ENCODE assay signal across 28 cellular contexts in the genomic region with DNA sequence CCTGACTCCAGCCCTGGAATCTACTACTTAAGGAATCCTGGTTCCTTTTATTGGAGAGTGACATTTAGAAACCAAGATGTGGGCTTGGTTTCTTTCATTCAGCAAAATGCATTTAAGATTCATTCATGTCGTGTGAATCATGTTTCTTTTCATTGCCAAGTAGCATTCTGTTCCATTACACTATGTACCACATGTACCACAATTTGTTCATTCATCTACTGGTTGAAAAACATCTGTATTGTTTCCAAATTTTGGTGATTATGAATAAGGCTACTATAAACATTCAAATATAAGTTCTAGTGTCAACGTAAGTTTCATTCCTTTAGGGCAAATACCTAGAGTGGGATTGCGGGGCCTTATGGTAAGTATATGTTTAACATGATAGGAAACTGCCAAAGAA.
A peak's percentile ranks its signal among the peaks of the same experiment; 100 is the strongest.
DNase-seq lines count a peak whose midpoint lies in the region; ATAC-seq and TF ChIP-seq lines count a peak whose summit lies in the region.
"Had no signal": no experiment of that assay in that cellular context is flagged by ENCODE, and none has a peak within 500 bp of the region (broad histone marks: within the 10 kb centered on the region; RNA-seq: fewer than 3 reads in every experiment).

No MANE protein-coding gene starts in this region.

- DNase-seq in AG10803 (ENCODE audit: low read depth) (peak; percentile 67), PC-3 (peak; percentile 37), mammary epithelial cell (peak; percentile 80), foreskin fibroblast (peak; percentile 75 to 85), KG1 (lab: John Stamatoyannopoulos, UW) (no peak), cortex of kidney (lab: John Stamatoyannopoulos, UW) (no peak), tibial nerve (ENCODE audit: low spot score in 2 of 2) (no peak), sigmoid colon (no peak)
- DNase-seq: activated CD4-positive, alpha-beta memory T cell treated with anti-CD3 and anti-CD28 coated beads, Interleukin-2, amount 10 ng/mL, durations not matched to agents 7 days and 5 days; activated CD4-positive, CD25-positive, alpha-beta regulatory T cell; activated effector memory CD4-positive, alpha-beta T cell treated with Interleukin-2 at 50 U/mL for 16 hours; activated naive CD8-positive, alpha-beta T cell treated with anti-CD3 and anti-CD28 coated beads, Interleukin-2, amount 10 ng/mL, durations not matched to agents 7 days and 5 days; caudate nucleus; dermis blood vessel endothelial cell; DND-41; hypothalamus; left ventricle myocardium superior; NCI-H1105 treated with DMSO at 0.1 percent for 48 hours; NCI-H2029; NCI-H774; stimulated activated CD4-positive, alpha-beta T cell treated with anti-CD3 and anti-CD28 coated beads, Interleukin-4, amount 100 ng/mL, for 1 hour; T1000; uterus had no signal

- H3K9ac ChIP-seq in PC-3 (ENCODE audit: low read length) = no peak overlapping the region
- H3K9ac ChIP-seq in mammary epithelial cell (ENCODE audit: insufficient read depth, low read length) = no peak overlapping the region

- H4K20me1 ChIP-seq in PC-3 (ENCODE audit: low read length) (no peaks in the 10 kb centered on the region), mammary epithelial cell (ENCODE audit: insufficient read depth, low read length) (no peaks in the 10 kb centered on the region)

- in situ Hi-C loops in mammary epithelial cell (cut with MboI; ENCODE audit: low sequenced_read_pairs in 2 of 2) = no loop called here

- BruUV-seq in PC-3 (replicated peaks; lab: Mats Ljungman, UMichigan) = no TSS peak
- no TSS peak for BruUV-seq in mammary epithelial cell (replicated peaks; lab: Mats Ljungman, UMichigan)

- intact Hi-C loops in PC-3 (cut with micrococcal nuclease) (no loop called here), mammary epithelial cell (cut with micrococcal nuclease) (loop anchor here (5.0 kb wide), 1 partner anchor 49 kb away; no protein-coding TSS in a partner anchor), sigmoid colon (cut with DNase I) (no loop called here)

- no peak for ATAC-seq in PC-3
- ATAC-seq: HCT116; left ventricle myocardium superior; natural killer cell treated with Interleukin-12 subunit alpha and Interleukin-12 subunit beta and Interleukin-15 and Interleukin-18, amount 100 ng/mL, for 72 hours; Right ventricle myocardium inferior; stimulated activated memory B cell treated with anti-CD40 and anti-IgM and Interleukin-4, amounts not matched to agents 10 μg/mL and 1 μg/mL and 100 μg/mL, for 72 hours had no signal

- TF ChIP-seq POLR2A in tibial nerve (IDR thresholded peaks at IDR 0.05) (no peak), sigmoid colon (IDR thresholded peaks at IDR 0.05) (no peak)

- H3K4me1 ChIP-seq in PC-3 (ENCODE audit: insufficient read depth, low read length) (no peaks in the 10 kb centered on the region; the same call in 1 of the 2 replicates), mammary epithelial cell (ENCODE audit: insufficient read depth, low read length) (peaks cover 19% of the 10 kb centered on the region), tibial nerve (no peaks in the 10 kb centered on the region), sigmoid colon (no peaks in the 10 kb centered on the region)
- H3K4me1 ChIP-seq: uterus had no signal

- H3K4me2 ChIP-seq in PC-3 (ENCODE audit: low read length) = no peak overlapping the region
- H3K4me2 ChIP-seq in mammary epithelial cell (ENCODE audit: insufficient read depth, low read depth, low read length) = no peak overlapping the region

- POLR2A ChIA-PET in PC-3 (lab: Charles Lee; ENCODE audit: unreplicated experiment) = no interaction called here

- dilution Hi-C loops in mammary epithelial cell (cut with HindIII; ENCODE audit: low sequenced_read_pairs) = no loop called here

- H3F3A ChIP-seq in PC-3 (ENCODE audit: low read length, unreplicated experiment) = no peaks in the 10 kb centered on the region

- CTCF ChIA-PET in PC-3 (lab: Charles Lee) (no interaction called here), mammary epithelial cell (lab: Charles Lee; ENCODE audit: low non-redundant PET) (no interaction called here)

- H3K36me3 ChIP-seq in PC-3 (ENCODE audit: low read depth, low read length) (no peaks in the 10 kb centered on the region), mammary epithelial cell (ENCODE audit: insufficient read depth, low read length) (no peaks in the 10 kb centered on the region), tibial nerve (no peaks in the 10 kb centered on the region), sigmoid colon (no peaks in the 10 kb centered on the region)

- H3K4me3 ChIP-seq in AG10803 (ENCODE audit: low read length) = no peak overlapping the region
- no peak overlapping the region for H3K4me3 ChIP-seq in PC-3 (ENCODE audit: low read length)
- no peak overlapping the region for H3K4me3 ChIP-seq in mammary epithelial cell (replicated peaks in 1 of 3; ENCODE audit: insufficient read depth in 1 of 3, low read depth in 2 of 3, low read length in 3 of 3)
- no peak overlapping the region for H3K4me3 ChIP-seq in foreskin fibroblast (ENCODE audit: low read depth in 1 of 2, low read length in 2 of 2)
- no peak overlapping the region for H3K4me3 ChIP-seq in tibial nerve
- no peak overlapping the region for H3K4me3 ChIP-seq in sigmoid colon
- H3K4me3 ChIP-seq: uterus had no signal

- TF ChIP-seq CTCF in AG10803 (conservative IDR thresholded peaks at IDR 0.05; ENCODE audit: low read length) (no peak), PC-3 (conservative IDR thresholded peaks at IDR 0.05; ENCODE audit: low read depth, low read length) (no peak), mammary epithelial cell (conservative IDR thresholded peaks at IDR 0.05 in 1 of 2, IDR thresholded peaks at IDR 0.05 in 1 of 2; ENCODE audit: extremely low read depth in 1 of 2, insufficient read depth in 1 of 2, low read depth in 1 of 2, low read length in 2 of 2) (no peak), foreskin fibroblast (IDR thresholded peaks at IDR 0.05; ENCODE audit: low read depth, low read length) (no peak), tibial nerve (IDR thresholded peaks at IDR 0.05) (no peak), sigmoid colon (IDR thresholded peaks at IDR 0.05) (no peak)

- H3K9me3 ChIP-seq in PC-3 (ENCODE audit: low read length) = no peaks in the 10 kb centered on the region
- H3K9me3 ChIP-seq in mammary epithelial cell (replicated peaks; ENCODE audit: insufficient read depth, low read length) = no peaks in the 10 kb centered on the region
- H3K9me3 ChIP-seq in tibial nerve = peaks cover 0 to 23% (median 0%) of the 10 kb centered on the region in 4 donors
- H3K9me3 ChIP-seq in sigmoid colon = peaks cover 0 to 2% (median 0%) of the 10 kb centered on the region in 4 donors
- H3K9me3 ChIP-seq: uterus had no signal

- H3K27ac ChIP-seq in PC-3 (ENCODE audit: low read length) (no peak overlapping the region; the same call in 1 of the 2 replicates), mammary epithelial cell (ENCODE audit: insufficient read depth, low read depth, low read length) (peak overlapping the region; percentile 44), tibial nerve (no peak overlapping the region), sigmoid colon (no peak overlapping the region)
- H3K27ac ChIP-seq: C4-2B, uterus had no signal

- no peaks in the 10 kb centered on the region for H3K9me2 ChIP-seq in PC-3 (replicated peaks; ENCODE audit: low read length)

- peak in 1 of 2 donors; percentile 24 for TF ChIP-seq EP300 in tibial nerve (IDR thresholded peaks at IDR 0.05)
- no peak for TF ChIP-seq EP300 in sigmoid colon (IDR thresholded peaks at IDR 0.05)

- peaks cover 33% of the 10 kb centered on the region for H3K27me3 ChIP-seq in PC-3 (ENCODE audit: low read length)
- H3K27me3 ChIP-seq in mammary epithelial cell (ENCODE audit: insufficient read depth, low read length) = no peaks in the 10 kb centered on the region
- no peaks in the 10 kb centered on the region for H3K27me3 ChIP-seq in tibial nerve
- H3K27me3 ChIP-seq in sigmoid colon = no peaks in the 10 kb centered on the region
- H3K27me3 ChIP-seq: uterus had no signal

- WGBS in mammary epithelial cell (ENCODE audit: low coverage, missing lambda C conversion rate) = 5% methylated on average over 3 of the region's 3 CpGs
- WGBS in tibial nerve, 2 donors = 51 to 61% methylated on average over 3 of the region's 3 CpGs
- 53 to 85% methylated on average over 3 of the region's 3 CpGs for WGBS in sigmoid colon, 2 donors

- H2AFZ ChIP-seq in PC-3 (ENCODE audit: low read length) (no peak overlapping the region), mammary epithelial cell (ENCODE audit: low read depth, low read length) (peak overlapping the region; percentile 9)

- H3K79me2 ChIP-seq in PC-3 (ENCODE audit: low read length) = no peaks in the 10 kb centered on the region
- no peaks in the 10 kb centered on the region for H3K79me2 ChIP-seq in mammary epithelial cell (ENCODE audit: insufficient read depth, low read length)

Comparison
In these comparisons a context has a peak if more than half of its experiments do, and no peak if none do; other contexts are left out.
1. DNase-seq: peak in AG10803 (single experiment), PC-3 (single experiment), mammary epithelial cell (single experiment) and foreskin fibroblast (2 of 2); none in KG1 (single experiment), cortex of kidney (single experiment), tibial nerve (0 of 2) and sigmoid colon (single experiment).